20 cellular contexts compared by ENCODE assay signal in genomic region chr2:36270758-36271157, GRCh38.
DNase-seq lines count a peak whose midpoint lies in the region; ATAC-seq lines count a peak whose summit lies in the region.
"Had no signal": no experiment of that assay in that cellular context is flagged by ENCODE, and none has a peak within 500 bp of the region (broad histone marks: within the 10 kb centered on the region; RNA-seq: fewer than 3 reads in every experiment).

No MANE protein-coding gene starts in this region.

- H3K4me1 ChIP-seq in HUES48 (ENCODE audit: control insufficient read depth, insufficient read depth, low read length) (peaks cover 42% of the 10 kb centered on the region), iPS-18a (ENCODE audit: control insufficient read depth, low read depth, low read length) (peaks cover 41% of the 10 kb centered on the region)
- H3K4me1 ChIP-seq: HAP-1 had no signal

- H3K36me3 ChIP-seq in HUES48 (ENCODE audit: control insufficient read depth, insufficient read depth, low read length) (no peaks in the 10 kb centered on the region), iPS-18a (ENCODE audit: control insufficient read depth, low read depth, low read length) (no peaks in the 10 kb centered on the region)
- H3K36me3 ChIP-seq: HAP-1 had no signal

- H3K9ac ChIP-seq in HUES48 (ENCODE audit: low read depth, low read length) (no peak overlapping the region), iPS-18a (ENCODE audit: low read length) (peak overlapping the region; percentile 16)

- DNase-seq in ecto neural progenitor cell (ENCODE audit: low spot score) = peak; percentile 51
- DNase-seq in kidney tubule cell (ENCODE audit: low spot score) = no peak
- DNase-seq in activated T-cell treated with anti-CD3 and anti-CD28 coated beads for 4 hours = no peak
- DNase-seq in stimulated activated CD4-positive, alpha-beta T cell treated with anti-CD3 and anti-CD28 coated beads, Interleukin-2, amount 100 ng/mL, for 24 hours = no peak
- DNase-seq: ACHN; C1 segment of cervical spinal cord; CD8-positive, alpha-beta memory T cell; KG1; MV-4-11; NCI-H187; NCI-H2107; NCI-H510A treated with DMSO at 0.1 percent for 48 hours; NCI-H774; OCI-M1; SHP77 had no signal

- H3K9me3 ChIP-seq in HUES48 (ENCODE audit: control insufficient read depth, insufficient read depth, low read length) (no peaks in the 10 kb centered on the region), iPS-18a (ENCODE audit: control insufficient read depth, low read depth, low read length) (peaks cover 5% of the 10 kb centered on the region)
- H3K9me3 ChIP-seq: HAP-1 had no signal

- H3K27me3 ChIP-seq in HUES48 (ENCODE audit: control insufficient read depth, insufficient read depth, low read length) (0 out of 2 replicates have a peak, but pooled peaks cover 7% of the 10 kb centered on the region), iPS-18a (ENCODE audit: control insufficient read depth, insufficient read depth, low read length) (no peaks in the 10 kb centered on the region)

- H3K27ac ChIP-seq in HUES48 (ENCODE audit: low read depth, low read length) (peak overlapping the region; percentile 84), iPS-18a (ENCODE audit: low read length) (peak overlapping the region; percentile 67)
- H3K27ac ChIP-seq: SK-N-MC had no signal

- H3K4me3 ChIP-seq in HUES48 (ENCODE audit: low read depth, low read length) (peak overlapping the region; percentile 15; the same call in 1 of the 2 replicates), iPS-18a (ENCODE audit: low read length) (peak overlapping the region; percentile 7)
- H3K4me3 ChIP-seq: HAP-1, SK-N-MC had no signal

- ATAC-seq in HG02938 (IDR thresholded peaks at IDR 0.05; ENCODE audit: unreplicated experiment) = no peak
